In the genomic region with DNA sequence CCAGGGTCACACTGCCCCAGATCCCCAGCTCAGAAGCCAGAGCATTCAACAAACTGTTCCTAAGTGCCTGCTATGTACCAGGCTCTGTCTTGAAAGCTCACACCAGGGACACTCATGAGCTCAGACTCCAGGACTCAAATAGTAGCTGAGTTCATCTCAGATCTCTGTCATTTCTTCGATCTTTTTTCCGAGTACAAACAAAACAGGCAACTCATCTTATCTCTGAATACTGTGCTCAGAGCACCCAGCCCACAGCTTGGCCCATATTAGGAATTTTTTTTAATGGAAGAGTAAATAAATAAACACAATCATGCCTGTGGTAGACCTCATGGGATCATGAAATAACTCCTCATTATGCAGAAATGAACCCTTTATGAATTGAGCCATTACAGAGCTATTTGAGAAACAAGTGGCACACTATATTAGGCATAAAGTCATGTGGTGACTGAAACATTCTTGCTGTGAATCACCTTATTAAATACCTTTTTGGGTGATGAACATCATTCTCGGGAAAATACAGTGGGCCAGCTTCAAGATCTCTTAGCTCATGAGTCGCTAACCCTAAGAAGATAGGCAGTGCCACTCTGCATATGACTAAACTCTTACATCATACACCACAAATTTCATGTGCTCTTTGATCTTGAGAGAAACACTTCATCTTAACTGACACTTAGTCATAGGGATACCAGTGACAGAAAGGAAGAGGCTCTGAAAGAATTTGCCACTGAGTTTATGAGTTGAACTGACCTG, we compare ENCODE assay signal across 8 cellular contexts. TPM values are rescaled to one million over a fixed set of nuclear protein-coding genes. Genes with fewer than 3 reads are reported as not detected.
DNase-seq lines count a peak whose midpoint lies in the region; ATAC-seq and TF ChIP-seq lines count a peak whose summit lies in the region.

No MANE protein-coding gene starts in this region.

- H3K9me3 Mint-ChIP-seq in Caco-2 (ENCODE audit: unreplicated experiment) (no peaks in the 10 kb centered on the region), neural progenitor cell (no peaks in the 10 kb centered on the region)
- peaks cover 1% of the 10 kb centered on the region for H3K9me3 Mint-ChIP-seq in activated naive CD8-positive, alpha-beta T cell treated with anti-CD3 and anti-CD28 coated beads for 36 hours

- peaks cover 17% of the 10 kb centered on the region for H3F3A ChIP-seq in neural progenitor cell (ENCODE audit: low read depth)

- H3K4me1 Mint-ChIP-seq in Caco-2 (ENCODE audit: low read depth, unreplicated experiment) = peaks cover 72% of the 10 kb centered on the region
- peaks cover 20% of the 10 kb centered on the region for H3K4me1 Mint-ChIP-seq in activated naive CD8-positive, alpha-beta T cell treated with anti-CD3 and anti-CD28 coated beads for 36 hours
- H3K4me1 Mint-ChIP-seq in neural progenitor cell = peaks cover 10% of the 10 kb centered on the region

- POLR2A ChIA-PET in Caco-2 (lab: Charles Lee) = no interaction called here

- no TSS peak for BruUV-seq in Caco-2 (replicated peaks; lab: Mats Ljungman, UMichigan)

- intact Hi-C loops in Caco-2 (cut with micrococcal nuclease; ENCODE audit: unreplicated experiment) = no loop called here
- intact Hi-C loops in left lung (cut with DNase I) = no loop called here

- TF ChIP-seq CTCF in Caco-2 (IDR thresholded peaks at IDR 0.05; ENCODE audit: insufficient read depth in 1 of 2, low read depth in 1 of 2, low read length in 1 of 2, severe bottlenecking in 1 of 2, unreplicated experiment in 1 of 2) (no peak), left lung (IDR thresholded peaks at IDR 0.05) (no peak), neural progenitor cell (IDR thresholded peaks at IDR 0.05) (no peak)

- H3K36me3 Mint-ChIP-seq in Caco-2 (ENCODE audit: insufficient read depth, unreplicated experiment) (peaks cover 68% of the 10 kb centered on the region), neural progenitor cell (no peaks in the 10 kb centered on the region)
- no peaks in the 10 kb centered on the region for H3K36me3 Mint-ChIP-seq in activated naive CD8-positive, alpha-beta T cell treated with anti-CD3 and anti-CD28 coated beads for 36 hours

- H3K9ac ChIP-seq in neural progenitor cell = no peak overlapping the region

- peaks cover 54% of the 10 kb centered on the region for H3K4me1 ChIP-seq in Caco-2
- H3K4me1 ChIP-seq in left lung = peaks cover 0 to 15% of the 10 kb centered on the region in 2 donors
- H3K4me1 ChIP-seq in neural progenitor cell = peaks cover 28% of the 10 kb centered on the region

- CTCF ChIA-PET in Caco-2 (lab: Charles Lee) = no interaction called here

- H3K27me3 Mint-ChIP-seq in Caco-2 (ENCODE audit: insufficient read depth, unreplicated experiment) = no peaks in the 10 kb centered on the region
- peaks cover 45% of the 10 kb centered on the region for H3K27me3 Mint-ChIP-seq in activated naive CD8-positive, alpha-beta T cell treated with anti-CD3 and anti-CD28 coated beads for 36 hours
- H3K27me3 Mint-ChIP-seq in neural progenitor cell (ENCODE audit: insufficient read depth, low read depth) = no peaks in the 10 kb centered on the region

- H4K20me1 ChIP-seq in neural progenitor cell (ENCODE audit: low read depth) = no peaks in the 10 kb centered on the region

- H3K27ac ChIP-seq in left lung (no peak overlapping the region), neural progenitor cell (no peak overlapping the region)

- H2AFZ ChIP-seq in neural progenitor cell (replicated peaks) = no peak overlapping the region

- H3K4me3 Mint-ChIP-seq in Caco-2 (ENCODE audit: unreplicated experiment) = no peak overlapping the region
- no peak overlapping the region for H3K4me3 Mint-ChIP-seq in activated naive CD8-positive, alpha-beta T cell treated with anti-CD3 and anti-CD28 coated beads for 36 hours
- no peak overlapping the region for H3K4me3 Mint-ChIP-seq in neural progenitor cell

- H3K9me3 ChIP-seq in Caco-2 = no peaks in the 10 kb centered on the region
- H3K9me3 ChIP-seq in left lung = no peaks in the 10 kb centered on the region
- H3K9me3 ChIP-seq in neural progenitor cell (ENCODE audit: low read depth) = no peaks in the 10 kb centered on the region

- H3K27me3 ChIP-seq in Caco-2 (replicated peaks; ENCODE audit: control insufficient read depth, insufficient read depth, low read length) = no peaks in the 10 kb centered on the region
- H3K27me3 ChIP-seq in left lung = peaks cover 0 to 18% of the 10 kb centered on the region in 2 donors
- no peaks in the 10 kb centered on the region for H3K27me3 ChIP-seq in neural progenitor cell

- H3K27ac Mint-ChIP-seq in Caco-2 (ENCODE audit: unreplicated experiment) (peak overlapping the region; percentile 46), neural progenitor cell (no peak overlapping the region)
- H3K27ac Mint-ChIP-seq in activated naive CD8-positive, alpha-beta T cell treated with anti-CD3 and anti-CD28 coated beads for 36 hours = peak overlapping the region; percentile 47

- H3K4me2 ChIP-seq in neural progenitor cell = no peak overlapping the region

- no peaks in the 10 kb centered on the region for H3K79me2 ChIP-seq in neural progenitor cell (ENCODE audit: low read depth)

- DNase-seq in Caco-2 = no peak
- DNase-seq in activated naive CD8-positive, alpha-beta T cell treated with anti-CD3 and anti-CD28 coated beads for 36 hours = peak; percentile 9
- DNase-seq in left lung = no peak
- DNase-seq in NCI-H524 (lab: John Stamatoyannopoulos, UW) = no peak
- no peak for DNase-seq in NCI-H2227 (lab: John Stamatoyannopoulos, UW; ENCODE audit: unreplicated experiment)
- no peak for DNase-seq in neural progenitor cell (ENCODE audit: low spot score)

- H3K36me3 ChIP-seq in Caco-2 (ENCODE audit: control insufficient read depth, insufficient read depth, low read length) (peaks cover 7% of the 10 kb centered on the region), left lung (no peaks in the 10 kb centered on the region), neural progenitor cell (no peaks in the 10 kb centered on the region)

- ATAC-seq in GM21367 (IDR thresholded peaks at IDR 0.05; ENCODE audit: unreplicated experiment) (peak; percentile 62), HG03521 (IDR thresholded peaks at IDR 0.05; ENCODE audit: unreplicated experiment) (peak; percentile 60), left lung (peak; percentile 46)

- H3K4me3 ChIP-seq in Caco-2 (ENCODE audit: low read depth, low read length) = no peak overlapping the region
- H3K4me3 ChIP-seq in left lung = no peak overlapping the region
- no peak overlapping the region for H3K4me3 ChIP-seq in neural progenitor cell

RNA-seq across cellular contexts. Expression of a gene that starts 9.9 kb away (rescaled TPM):
- total RNA-seq in Caco-2 (2022) (49.4 and 55.0 TPM in 2 replicates), left lung (10 to 100 TPM; 11.7 to 20.3 TPM), neural progenitor cell (ENCODE audit: low replicate concordance) (0.36 and 2.4 TPM in 2 replicates)
- total RNA-seq in activated naive CD8-positive, alpha-beta T cell treated with anti-CD3 and anti-CD28 coated beads for 36 hours = not detected
